In the genomic region with DNA sequence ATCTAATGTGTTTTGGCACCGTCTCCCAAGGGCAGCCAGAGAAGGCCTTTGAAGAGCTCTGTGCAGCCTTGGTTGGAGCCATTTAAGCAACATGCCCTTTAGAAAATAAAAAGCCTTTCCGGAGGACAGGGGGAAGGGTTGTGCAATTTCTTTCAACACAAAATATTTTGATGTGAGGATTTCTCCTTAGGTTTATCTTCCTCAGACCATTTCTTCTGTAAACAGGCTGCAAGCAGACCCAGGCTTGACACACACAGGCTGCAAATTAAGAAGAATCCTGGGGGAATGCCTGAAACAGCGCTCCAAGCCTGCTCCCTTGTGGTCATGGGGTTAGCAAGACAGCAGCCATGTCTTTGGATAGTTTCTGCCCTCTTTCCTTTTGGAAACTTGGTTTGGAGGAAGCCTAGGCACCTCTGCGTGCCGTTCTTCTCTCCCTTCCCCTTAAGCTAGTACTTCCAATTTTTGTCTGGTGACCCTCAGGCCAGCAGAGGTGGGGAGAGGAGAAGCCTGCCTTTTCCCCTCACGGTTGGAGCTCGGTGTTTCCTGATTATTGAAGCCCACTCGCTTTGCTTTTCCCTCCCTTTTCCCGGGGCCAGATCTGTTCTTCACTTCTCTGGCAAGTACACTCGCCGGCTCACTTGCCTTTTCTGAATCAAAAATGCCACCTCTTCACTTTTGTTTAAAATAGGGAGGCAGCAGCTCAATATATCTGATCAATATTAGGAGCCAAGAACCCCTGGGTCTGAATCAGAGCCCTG, we compare ENCODE assay signal across 10 cellular contexts. TPM values are rescaled to one million over a fixed set of nuclear protein-coding genes. Genes with fewer than 3 reads are reported as not detected.
DNase-seq lines count a peak whose midpoint lies in the region; ATAC-seq and TF ChIP-seq lines count a peak whose summit lies in the region.
"Had no signal": no experiment of that assay in that cellular context is flagged by ENCODE, and none has a peak within 500 bp of the region (broad histone marks: within the 10 kb centered on the region; RNA-seq: fewer than 3 reads in every experiment).

No MANE protein-coding gene starts in this region.

- H3K36me3 ChIP-seq in iPS DF 6.9 (ENCODE audit: control insufficient read depth, insufficient read depth, low read length) (no peaks in the 10 kb centered on the region), thyroid gland (no peaks in the 10 kb centered on the region)

- H3K4me3 ChIP-seq in iPS DF 6.9 (ENCODE audit: low read length): no peak overlapping the region
- H3K4me3 ChIP-seq in thyroid gland (replicated peaks in 1 of 3): no peak overlapping the region

- WGBS in iPS DF 6.9 (ENCODE audit: insufficient coverage, insufficient read length): no CpG with 5 or more reads among the region's 11 CpGs
- WGBS in thyroid gland, 2 donors: 73 to 76% methylated on average over 11 of the region's 11 CpGs

- H3K9me3 Mint-ChIP-seq in WTC11: peaks cover 13% of the 10 kb centered on the region
- H3K9me3 Mint-ChIP-seq: T-helper 1 cell treated with Interleukin-12 subunit alpha and Interleukin-12 subunit beta and Interleukin-4 antibody, amounts not matched to agents 30 μg/mL and 1 μg/mL, for 36 hours had no signal

- no peaks in the 10 kb centered on the region; the same call in 1 of the 2 replicates for H3K27me3 ChIP-seq in iPS DF 6.9 (ENCODE audit: control insufficient read depth, insufficient read depth, low read length)
- H3K27me3 ChIP-seq in thyroid gland: peaks cover 4% of the 10 kb centered on the region

- POLR2A ChIA-PET in WTC11 (lab: Charles Lee): no interaction called here

- H3K27ac ChIP-seq in iPS DF 6.9 (ENCODE audit: low read length) (no peak overlapping the region), thyroid gland (peak overlapping the region in 1 of 3 donors; percentile 37)

- H3K4me1 Mint-ChIP-seq in WTC11: peaks cover 9% of the 10 kb centered on the region

- H3K36me3 Mint-ChIP-seq in WTC11: peaks cover 5% of the 10 kb centered on the region

- peaks cover 1% of the 10 kb centered on the region; the same call in 1 of the 2 replicates for H3K4me1 ChIP-seq in iPS DF 6.9 (ENCODE audit: control insufficient read depth, insufficient read depth, low read length)
- H3K4me1 ChIP-seq in thyroid gland: peaks cover 0 to 11% of the 10 kb centered on the region in 2 donors

- ATAC-seq in WTC11 (peak; percentile 98), HG02678 (IDR thresholded peaks at IDR 0.05; ENCODE audit: unreplicated experiment) (no peak), GM18517 (IDR thresholded peaks at IDR 0.05; ENCODE audit: unreplicated experiment) (no peak), GM18505 (IDR thresholded peaks at IDR 0.05; ENCODE audit: unreplicated experiment) (no peak)

- no peak overlapping the region for H3K4me3 Mint-ChIP-seq in WTC11
- H3K4me3 Mint-ChIP-seq: B cell; T-helper 1 cell treated with Interleukin-12 subunit alpha and Interleukin-12 subunit beta and Interleukin-4 antibody, amounts not matched to agents 30 μg/mL and 1 μg/mL, for 36 hours had no signal

- intact Hi-C loops in thyroid gland (cut with DNase I): no loop called here

- TF ChIP-seq CTCF in WTC11 (IDR thresholded peaks at IDR 0.05): 0 out of 2 replicates have a peak, but pooled peaks have one; percentile 14
- peak in 1 of 6 experiments; percentile 20 for TF ChIP-seq CTCF in thyroid gland (IDR thresholded peaks at IDR 0.05)

- H3K9me3 ChIP-seq in iPS DF 6.9 (ENCODE audit: control insufficient read depth, insufficient read depth, low read length) (no peaks in the 10 kb centered on the region), thyroid gland (no peaks in the 10 kb centered on the region)

- H3K27ac Mint-ChIP-seq in WTC11: no peak overlapping the region; the same call in 1 of the 2 replicates
- H3K27ac Mint-ChIP-seq: B cell; T-helper 1 cell treated with Interleukin-12 subunit alpha and Interleukin-12 subunit beta and Interleukin-4 antibody, amounts not matched to agents 30 μg/mL and 1 μg/mL, for 36 hours had no signal

- peak; percentile 39 for DNase-seq in DMS53 (lab: John Stamatoyannopoulos, UW)
- DNase-seq in DMS53 treated with DMSO at 0.1 percent for 48 hours (lab: John Stamatoyannopoulos, UW; ENCODE audit: unreplicated experiment): no peak
- DNase-seq in WTC11 (ENCODE audit: low spot score): peak; percentile 66
- DNase-seq in iPS DF 6.9 (ENCODE audit: low read depth, low spot score): peak; percentile 29
- peak; percentile 7 to 23 for DNase-seq in thyroid gland

- H3K27me3 Mint-ChIP-seq in WTC11 (ENCODE audit: low read depth): no peaks in the 10 kb centered on the region
- H3K27me3 Mint-ChIP-seq: B cell had no signal

- TF ChIP-seq POLR2A in thyroid gland (IDR thresholded peaks at IDR 0.05) (no peak), GM18505 (IDR thresholded peaks at IDR 0.05; ENCODE audit: borderline replicate concordance, extremely low read depth, insufficient read depth, insufficient read length) (no peak)

- CTCF ChIA-PET in WTC11 (lab: Charles Lee): interaction anchor here (0.7 to 1.8 kb wide), 13 partner anchors 34 to 168 kb away, joined by 3 to 6 read pairs (median 3); no protein-coding TSS in a partner anchor

TF ChIP-seq in WTC11, 78 proteins besides CTCF, POLR2A, EP300 and RAD21 (continues in another document):
- TF ChIP-seq, protein P1, sequence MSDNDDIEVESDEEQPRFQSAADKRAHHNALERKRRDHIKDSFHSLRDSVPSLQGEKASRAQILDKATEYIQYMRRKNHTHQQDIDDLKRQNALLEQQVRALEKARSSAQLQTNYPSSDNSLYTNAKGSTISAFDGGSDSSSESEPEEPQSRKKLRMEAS (CRISPR knock-in tag; IDR thresholded peaks at IDR 0.05): no peak
- TF ChIP-seq OVOL2 (CRISPR knock-in tag; IDR thresholded peaks at IDR 0.05; ENCODE audit: borderline replicate concordance) (no peak), MYBL2 (CRISPR knock-in tag; IDR thresholded peaks at IDR 0.05) (no peak), ETV6 (CRISPR knock-in tag; IDR thresholded peaks at IDR 0.05) (no peak), SP1 (CRISPR knock-in tag; conservative IDR thresholded peaks at IDR 0.05) (no peak), IRF2 (CRISPR knock-in tag; IDR thresholded peaks at IDR 0.05; ENCODE audit: borderline replicate concordance, low read depth) (no peak)
- TF ChIP-seq, protein P2, sequence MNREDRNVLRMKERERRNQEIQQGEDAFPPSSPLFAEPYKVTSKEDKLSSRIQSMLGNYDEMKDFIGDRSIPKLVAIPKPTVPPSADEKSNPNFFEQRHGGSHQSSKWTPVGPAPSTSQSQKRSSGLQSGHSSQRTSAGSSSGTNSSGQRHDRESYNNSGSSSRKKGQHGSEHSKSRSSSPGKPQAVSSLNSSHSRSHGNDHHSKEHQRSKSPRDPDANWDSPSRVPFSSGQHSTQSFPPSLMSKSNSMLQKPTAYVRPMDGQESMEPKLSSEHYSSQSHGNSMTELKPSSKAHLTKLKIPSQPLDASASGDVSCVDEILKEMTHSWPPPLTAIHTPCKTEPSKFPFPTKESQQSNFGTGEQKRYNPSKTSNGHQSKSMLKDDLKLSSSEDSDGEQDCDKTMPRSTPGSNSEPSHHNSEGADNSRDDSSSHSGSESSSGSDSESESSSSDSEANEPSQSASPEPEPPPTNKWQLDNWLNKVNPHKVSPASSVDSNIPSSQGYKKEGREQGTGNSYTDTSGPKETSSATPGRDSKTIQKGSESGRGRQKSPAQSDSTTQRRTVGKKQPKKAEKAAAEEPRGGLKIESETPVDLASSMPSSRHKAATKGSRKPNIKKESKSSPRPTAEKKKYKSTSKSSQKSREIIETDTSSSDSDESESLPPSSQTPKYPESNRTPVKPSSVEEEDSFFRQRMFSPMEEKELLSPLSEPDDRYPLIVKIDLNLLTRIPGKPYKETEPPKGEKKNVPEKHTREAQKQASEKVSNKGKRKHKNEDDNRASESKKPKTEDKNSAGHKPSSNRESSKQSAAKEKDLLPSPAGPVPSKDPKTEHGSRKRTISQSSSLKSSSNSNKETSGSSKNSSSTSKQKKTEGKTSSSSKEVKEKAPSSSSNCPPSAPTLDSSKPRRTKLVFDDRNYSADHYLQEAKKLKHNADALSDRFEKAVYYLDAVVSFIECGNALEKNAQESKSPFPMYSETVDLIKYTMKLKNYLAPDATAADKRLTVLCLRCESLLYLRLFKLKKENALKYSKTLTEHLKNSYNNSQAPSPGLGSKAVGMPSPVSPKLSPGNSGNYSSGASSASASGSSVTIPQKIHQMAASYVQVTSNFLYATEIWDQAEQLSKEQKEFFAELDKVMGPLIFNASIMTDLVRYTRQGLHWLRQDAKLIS (CRISPR knock-in tag; IDR thresholded peaks at IDR 0.05; ENCODE audit: borderline replicate concordance): no peak
- TF ChIP-seq, protein P3, sequence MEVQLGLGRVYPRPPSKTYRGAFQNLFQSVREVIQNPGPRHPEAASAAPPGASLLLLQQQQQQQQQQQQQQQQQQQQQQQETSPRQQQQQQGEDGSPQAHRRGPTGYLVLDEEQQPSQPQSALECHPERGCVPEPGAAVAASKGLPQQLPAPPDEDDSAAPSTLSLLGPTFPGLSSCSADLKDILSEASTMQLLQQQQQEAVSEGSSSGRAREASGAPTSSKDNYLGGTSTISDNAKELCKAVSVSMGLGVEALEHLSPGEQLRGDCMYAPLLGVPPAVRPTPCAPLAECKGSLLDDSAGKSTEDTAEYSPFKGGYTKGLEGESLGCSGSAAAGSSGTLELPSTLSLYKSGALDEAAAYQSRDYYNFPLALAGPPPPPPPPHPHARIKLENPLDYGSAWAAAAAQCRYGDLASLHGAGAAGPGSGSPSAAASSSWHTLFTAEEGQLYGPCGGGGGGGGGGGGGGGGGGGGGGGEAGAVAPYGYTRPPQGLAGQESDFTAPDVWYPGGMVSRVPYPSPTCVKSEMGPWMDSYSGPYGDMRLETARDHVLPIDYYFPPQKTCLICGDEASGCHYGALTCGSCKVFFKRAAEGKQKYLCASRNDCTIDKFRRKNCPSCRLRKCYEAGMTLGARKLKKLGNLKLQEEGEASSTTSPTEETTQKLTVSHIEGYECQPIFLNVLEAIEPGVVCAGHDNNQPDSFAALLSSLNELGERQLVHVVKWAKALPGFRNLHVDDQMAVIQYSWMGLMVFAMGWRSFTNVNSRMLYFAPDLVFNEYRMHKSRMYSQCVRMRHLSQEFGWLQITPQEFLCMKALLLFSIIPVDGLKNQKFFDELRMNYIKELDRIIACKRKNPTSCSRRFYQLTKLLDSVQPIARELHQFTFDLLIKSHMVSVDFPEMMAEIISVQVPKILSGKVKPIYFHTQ (CRISPR knock-in tag; IDR thresholded peaks at IDR 0.05): no peak

RNA-seq across cellular contexts. Expression of a gene that starts 39.6 kb away (rescaled TPM):
- total RNA-seq in WTC11 (2021) (0.09 TPM in 1 of 3 replicates, not detected in the others), thyroid gland (not detected)
- total RNA-seq: B cell had no signal
